In the genomic region with DNA sequence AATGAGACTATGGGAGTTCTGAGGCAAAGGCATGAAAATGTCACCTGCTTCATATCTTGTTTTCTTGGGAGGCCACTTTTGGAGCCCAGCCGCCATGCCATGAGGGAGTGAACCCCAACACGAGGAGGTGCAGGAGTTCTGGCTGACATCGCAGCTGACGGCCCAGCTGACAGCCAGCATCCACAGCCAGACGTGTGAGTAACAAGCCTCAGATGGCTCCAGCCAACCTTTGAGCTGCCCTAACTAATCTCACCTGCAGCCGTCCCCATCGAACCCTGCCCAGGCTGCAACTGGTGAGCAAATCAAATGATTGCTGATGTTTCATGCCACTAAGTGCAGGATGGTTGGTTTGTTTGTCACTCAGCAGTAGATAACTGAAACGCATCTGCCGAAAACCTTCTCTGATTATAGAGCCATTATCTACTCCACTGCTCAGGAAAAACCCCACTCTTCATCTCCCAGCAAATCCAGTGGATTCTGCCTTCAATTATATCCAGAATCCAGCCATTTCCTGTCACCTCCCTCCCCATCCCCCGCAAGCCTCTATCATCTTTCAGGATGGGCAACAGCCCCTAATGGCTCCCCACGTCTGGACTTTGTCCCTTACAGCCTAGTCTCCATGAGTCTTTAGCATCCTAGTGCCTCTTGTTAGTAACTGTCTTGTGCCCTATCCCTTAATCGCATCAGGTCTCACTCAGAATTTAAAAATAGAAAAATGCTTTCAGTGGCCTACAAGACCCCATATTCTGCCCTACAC, we compare ENCODE assay signal across 1 cellular context.
TF ChIP-seq lines count a peak whose summit lies in the region.

No MANE protein-coding gene starts in this region.

TF ChIP-seq in H1, 55 proteins besides CTCF, POLR2A, EP300 and RAD21 (continued from another document):
- TF ChIP-seq POLR2AphosphoS5 (IDR thresholded peaks at IDR 0.05; ENCODE audit: low read depth, low read length) (no peak), CBX8 (IDR thresholded peaks at IDR 0.05; ENCODE audit: borderline replicate concordance, low read depth, low read length) (no peak), JUND (IDR thresholded peaks at IDR 0.05; ENCODE audit: low read length) (no peak), KDM5A (IDR thresholded peaks at IDR 0.05; ENCODE audit: low read length) (no peak), RNF2 (IDR thresholded peaks at IDR 0.05; ENCODE audit: borderline replicate concordance, low read depth, low read length, missing control alignments, poor library complexity, severe bottlenecking) (no peak), CTBP2 (IDR thresholded peaks at IDR 0.05; ENCODE audit: borderline replicate concordance, insufficient read depth, insufficient read length, low read length) (no peak), POU5F1 (IDR thresholded peaks at IDR 0.05; ENCODE audit: low read depth, low read length) (no peak), EGR1 (IDR thresholded peaks at IDR 0.05; ENCODE audit: borderline replicate concordance, low read depth, low read length) (no peak), HDAC6 (IDR thresholded peaks at IDR 0.05; ENCODE audit: low read depth, low read length) (no peak)
- TF ChIP-seq, protein P1, sequence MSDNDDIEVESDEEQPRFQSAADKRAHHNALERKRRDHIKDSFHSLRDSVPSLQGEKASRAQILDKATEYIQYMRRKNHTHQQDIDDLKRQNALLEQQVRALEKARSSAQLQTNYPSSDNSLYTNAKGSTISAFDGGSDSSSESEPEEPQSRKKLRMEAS (IDR thresholded peaks at IDR 0.05) = no peak
- TF ChIP-seq, protein P2, sequence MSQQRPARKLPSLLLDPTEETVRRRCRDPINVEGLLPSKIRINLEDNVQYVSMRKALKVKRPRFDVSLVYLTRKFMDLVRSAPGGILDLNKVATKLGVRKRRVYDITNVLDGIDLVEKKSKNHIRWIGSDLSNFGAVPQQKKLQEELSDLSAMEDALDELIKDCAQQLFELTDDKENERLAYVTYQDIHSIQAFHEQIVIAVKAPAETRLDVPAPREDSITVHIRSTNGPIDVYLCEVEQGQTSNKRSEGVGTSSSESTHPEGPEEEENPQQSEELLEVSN (IDR thresholded peaks at IDR 0.05) = no peak
